1 cellular context compared by ENCODE assay signal in the genomic region with DNA sequence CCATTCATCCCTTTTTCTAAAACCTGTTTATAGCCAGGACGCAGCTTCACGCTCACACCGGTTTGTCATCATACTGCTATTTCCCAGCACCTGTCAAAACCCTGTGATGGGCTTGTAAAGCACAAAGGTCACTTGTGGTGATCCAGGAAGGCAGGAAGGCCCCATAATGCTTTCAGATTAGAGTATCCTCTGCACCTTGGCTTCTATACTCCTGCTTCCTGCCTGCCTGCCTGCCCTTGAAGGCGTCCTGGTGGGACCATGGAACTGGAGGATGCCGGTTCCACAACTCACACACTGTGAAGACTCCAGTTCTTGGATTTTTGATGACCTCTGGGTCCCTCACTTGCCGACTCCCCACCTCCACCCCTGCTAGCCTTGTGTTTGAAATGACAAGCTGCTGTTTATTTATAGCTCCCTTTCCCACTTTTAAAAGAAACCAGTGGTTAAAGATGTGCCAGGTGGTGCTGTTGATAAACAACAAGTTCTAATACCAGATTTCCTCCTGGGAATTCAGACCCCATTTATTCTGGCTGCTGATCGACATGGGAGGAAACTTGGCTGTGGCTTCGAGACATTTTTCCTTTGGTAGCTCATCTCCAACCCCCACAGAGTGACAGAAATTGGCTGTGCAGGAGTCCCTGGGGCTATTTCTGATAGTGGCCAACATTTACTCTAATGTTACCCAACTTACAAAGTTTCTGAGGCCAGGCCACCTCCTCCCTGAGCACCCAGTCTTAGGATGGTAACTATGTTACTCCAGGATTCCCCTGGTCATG.
TF ChIP-seq lines count a peak whose summit lies in the region.

No MANE protein-coding gene starts in this region.

TF ChIP-seq in IMR-90, 13 proteins besides CTCF, POLR2A, EP300 and RAD21:
- TF ChIP-seq MAFK (IDR thresholded peaks at IDR 0.05; ENCODE audit: low read depth, low read length) = no peak
- no peak for TF ChIP-seq RCOR1 (IDR thresholded peaks at IDR 0.05; ENCODE audit: insufficient replicate concordance, low read length)
- TF ChIP-seq BHLHE40 (IDR thresholded peaks at IDR 0.05; ENCODE audit: low read depth, low read length) = no peak
- TF ChIP-seq ELK1 (IDR thresholded peaks at IDR 0.05; ENCODE audit: borderline replicate concordance, low read depth, low read length) = no peak
- TF ChIP-seq NFE2L2 (IDR thresholded peaks at IDR 0.05; ENCODE audit: low read depth, low read length) = no peak
- TF ChIP-seq MAZ (IDR thresholded peaks at IDR 0.05; ENCODE audit: borderline replicate concordance, low read depth, low read length) = no peak
- no peak for TF ChIP-seq FOS (IDR thresholded peaks at IDR 0.05; ENCODE audit: low read depth, low read length)
- TF ChIP-seq CHD1 (IDR thresholded peaks at IDR 0.05; ENCODE audit: low read depth, low read length) = no peak
- no peak for TF ChIP-seq SMC3 (IDR thresholded peaks at IDR 0.05; ENCODE audit: low read depth, low read length)
- TF ChIP-seq USF2 (IDR thresholded peaks at IDR 0.05; ENCODE audit: low read depth, low read length) = no peak
- TF ChIP-seq CEBPB (IDR thresholded peaks at IDR 0.05; ENCODE audit: low read depth, low read length) = no peak
- no peak for TF ChIP-seq MXI1 (IDR thresholded peaks at IDR 0.05; ENCODE audit: borderline replicate concordance, low read depth, low read length)
- no peak for TF ChIP-seq RFX5 (IDR thresholded peaks at IDR 0.05; ENCODE audit: low read depth, low read length)
